ENCODE assay signal across 22 cellular contexts in the genomic region with DNA sequence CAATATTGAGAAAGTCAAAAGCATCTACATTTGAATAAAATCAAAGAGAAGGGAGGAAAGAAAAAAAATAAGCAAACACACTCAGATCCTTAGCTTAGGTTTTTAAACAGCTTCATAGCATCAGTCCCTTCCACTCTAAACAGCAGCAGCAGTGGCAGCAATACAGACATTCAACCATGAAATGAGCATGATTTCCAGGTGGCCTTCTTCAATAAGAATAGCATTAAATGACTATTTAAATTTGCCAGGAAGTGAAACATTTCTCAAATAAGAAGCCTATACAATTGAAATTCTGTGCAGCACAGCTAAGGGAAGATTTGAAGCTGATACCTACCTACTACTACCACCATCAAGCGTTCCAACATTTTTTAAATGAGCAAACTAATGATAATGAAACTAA.
"Had no signal": no experiment of that assay in that cellular context is flagged by ENCODE, and none has a peak within 500 bp of the region (broad histone marks: within the 10 kb centered on the region; RNA-seq: fewer than 3 reads in every experiment).

No MANE protein-coding gene starts in this region.

- H2AFZ ChIP-seq: PC-9 had no signal

- H3K27ac ChIP-seq: HL-60, PC-9, Peyer's patch, SJSA1, SK-N-MC had no signal

- ATAC-seq: Right ventricle myocardium inferior had no signal

- H3K9me3 ChIP-seq: MG63, Peyer's patch had no signal

- H3K4me1 ChIP-seq: Peyer's patch, SJSA1 had no signal

- H3K36me3 ChIP-seq: MG63, Peyer's patch, SJSA1 had no signal

- H3K4me2 ChIP-seq: PC-9 had no signal

- FAIRE-seq: HTR-8/SVneo had no signal

- H3K4me3 ChIP-seq: MG63, PC-9, Peyer's patch, SJSA1, SK-N-MC had no signal

- H3K27me3 ChIP-seq: MG63, Peyer's patch, SJSA1 had no signal

- DNase-seq: KBM-7, MG63, NCI-H1092, NCI-H1105 treated with DMSO at 0.1 percent for 48 hours, NCI-H1417 treated with DMSO at 0.1 percent for 48 hours, NCI-H146, NCI-H1694 treated with DMSO at 0.1 percent for 48 hours, NCI-H1930, NCI-H2081, NCI-H2107, NCI-H2227 treated with DMSO at 0.1 percent for 48 hours, NCI-H524, NCI-H526 treated with DMSO at 0.1 percent for 48 hours, NCI-H748 treated with DMSO at 0.1 percent for 48 hours, PC-9, Peyer's patch, SIG-M5 had no signal
